Comparison of ENCODE assay signal across 8 cellular contexts in the genomic region with DNA sequence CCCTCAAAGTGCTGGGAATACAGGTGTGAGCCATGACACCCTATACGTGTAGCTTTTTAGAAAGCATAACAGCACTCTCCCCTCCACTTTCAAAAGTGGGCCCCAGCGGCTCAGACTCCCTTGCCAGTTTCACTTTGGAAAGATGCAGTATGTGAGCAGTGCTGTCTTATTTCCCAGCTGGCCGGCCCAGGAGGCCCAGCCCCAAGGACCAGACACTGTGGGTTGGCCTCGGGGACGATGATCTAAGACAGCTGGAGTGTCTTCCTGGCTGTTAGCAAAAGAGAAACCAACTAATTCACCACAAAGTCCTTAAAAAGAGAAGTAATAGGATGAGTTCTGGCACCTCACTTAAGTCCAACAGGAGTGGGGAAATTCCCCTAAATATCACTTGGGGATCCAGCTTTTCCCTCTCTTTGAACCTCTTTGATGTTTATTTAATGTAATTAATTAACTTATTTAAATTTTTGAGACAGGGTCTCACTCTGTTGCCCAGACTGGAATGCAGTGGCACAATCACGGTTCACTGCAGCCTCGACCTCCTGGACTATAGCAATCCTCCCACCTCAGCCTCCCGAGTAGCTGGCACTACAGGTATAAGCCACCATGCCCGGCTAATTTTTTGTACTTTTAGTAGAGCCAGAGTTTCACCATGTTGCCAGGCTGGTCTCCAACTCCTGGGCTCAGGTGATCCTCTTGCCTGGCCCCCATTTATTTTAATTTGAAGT. TPM values are rescaled to one million over a fixed set of nuclear protein-coding genes. Genes with fewer than 3 reads are reported as not detected.
DNase-seq lines count a peak whose midpoint lies in the region; ATAC-seq lines count a peak whose summit lies in the region.

No MANE protein-coding gene starts in this region.

- peak; percentile 73 for ATAC-seq in GM21528 (IDR thresholded peaks at IDR 0.05; ENCODE audit: low FRiP score, unreplicated experiment)
- ATAC-seq in central memory CD8-positive, alpha-beta T cell (replicated peaks; ENCODE audit: extremely low read depth, poor library complexity, severe bottlenecking): peak; percentile 14

- DNase-seq in Daoy (ENCODE audit: low read depth) (peak; percentile 85), MG63 (peak; percentile 88), mucosa of gallbladder (ENCODE audit: low spot score) (peak; percentile 72), mesenteric fat pad (ENCODE audit: low spot score) (no peak), RKO (ENCODE audit: low spot score) (no peak)
- DNase-seq in central memory CD8-positive, alpha-beta T cell (ENCODE audit: low spot score in 2 of 2): no peak
- no peak for DNase-seq in stimulated activated CD4-positive, alpha-beta T cell treated with anti-CD3 and anti-CD28 coated beads, Interleukin-4, amount 100 ng/mL, for 4 hours

- H3K4me3 ChIP-seq in MG63: no peak overlapping the region

- no peaks in the 10 kb centered on the region for H3K36me3 ChIP-seq in MG63

- no peaks in the 10 kb centered on the region for H3K27me3 Mint-ChIP-seq in central memory CD8-positive, alpha-beta T cell

- no peaks in the 10 kb centered on the region for H3K9me3 ChIP-seq in MG63

- H3K4me1 Mint-ChIP-seq in central memory CD8-positive, alpha-beta T cell: peaks cover 6% of the 10 kb centered on the region

- no peak overlapping the region for H3K27ac Mint-ChIP-seq in central memory CD8-positive, alpha-beta T cell (ENCODE audit: low read depth)

- H3K9me3 Mint-ChIP-seq in central memory CD8-positive, alpha-beta T cell: no peaks in the 10 kb centered on the region

- H3K36me3 Mint-ChIP-seq in central memory CD8-positive, alpha-beta T cell (ENCODE audit: insufficient read depth): no peaks in the 10 kb centered on the region

- H3K4me3 Mint-ChIP-seq in central memory CD8-positive, alpha-beta T cell: no peak overlapping the region

- no peaks in the 10 kb centered on the region for H3K27me3 ChIP-seq in MG63

RNA-seq across cellular contexts. Expression of a gene that starts 17.6 kb away (rescaled TPM):
- 226 and 245 TPM in 2 replicates for total RNA-seq in Daoy (2014; rRNA removed; shearing (Covaris generic))
- total RNA-seq in MG63 (2014; rRNA removed; shearing (Covaris generic); ENCODE audit: low replicate concordance): 348 and 588 TPM in 2 replicates
- total RNA-seq in mucosa of gallbladder (204 TPM), mesenteric fat pad (169 TPM)

Comparison
In these comparisons a context has a peak if more than half of its experiments do, and no peak if none do; other contexts are left out.
1. DNase-seq: peak in Daoy (single experiment), MG63 (single experiment) and mucosa of gallbladder (single experiment); none in central memory CD8-positive, alpha-beta T cell (0 of 2), mesenteric fat pad (single experiment), stimulated activated CD4-positive, alpha-beta T cell treated with anti-CD3 and anti-CD28 coated beads, Interleukin-4, amount 100 ng/mL, for 4 hours (0 of 2) and RKO (single experiment).